ENCODE assay signal across 8 cellular contexts in genomic region chrX:87900320-87900908, GRCh38.
DNase-seq lines count a peak whose midpoint lies in the region; ATAC-seq lines count a peak whose summit lies in the region.

No MANE protein-coding gene starts in this region.

- no peak overlapping the region for H3K27ac Mint-ChIP-seq in stimulated activated naive CD8-positive, alpha-beta T cell treated with anti-CD3 and anti-CD28 coated beads, Interleukin-15, amount 100 ng/mL, for 72 hours

- peak overlapping the region; percentile 53 for H3K4me3 ChIP-seq in SJCRH30

- no peaks in the 10 kb centered on the region for H3K27me3 Mint-ChIP-seq in stimulated activated naive CD8-positive, alpha-beta T cell treated with anti-CD3 and anti-CD28 coated beads, Interleukin-15, amount 100 ng/mL, for 72 hours

- peak; percentile 58 for ATAC-seq in HG02970 (IDR thresholded peaks at IDR 0.05; ENCODE audit: low FRiP score, unreplicated experiment)
- ATAC-seq in stimulated activated naive CD8-positive, alpha-beta T cell treated with anti-CD3 and anti-CD28 coated beads, Interleukin-15, amount 100 ng/mL, for 72 hours = peak; percentile 43
- no peak for ATAC-seq in HG03280 (IDR thresholded peaks at IDR 0.05; ENCODE audit: unreplicated experiment)

- no peaks in the 10 kb centered on the region for H3K9me3 Mint-ChIP-seq in stimulated activated naive CD8-positive, alpha-beta T cell treated with anti-CD3 and anti-CD28 coated beads, Interleukin-15, amount 100 ng/mL, for 72 hours

- no peak overlapping the region for H3K4me3 Mint-ChIP-seq in stimulated activated naive CD8-positive, alpha-beta T cell treated with anti-CD3 and anti-CD28 coated beads, Interleukin-15, amount 100 ng/mL, for 72 hours

- no peaks in the 10 kb centered on the region; the same call in 1 of the 2 replicates for H3K4me1 ChIP-seq in SJCRH30

- no peaks in the 10 kb centered on the region for H3K36me3 ChIP-seq in SJCRH30

- no peaks in the 10 kb centered on the region for H3K4me1 Mint-ChIP-seq in stimulated activated naive CD8-positive, alpha-beta T cell treated with anti-CD3 and anti-CD28 coated beads, Interleukin-15, amount 100 ng/mL, for 72 hours

- no peaks in the 10 kb centered on the region for H3K27me3 ChIP-seq in SJCRH30

- no peaks in the 10 kb centered on the region for H3K9me3 ChIP-seq in SJCRH30 (replicated peaks)

- DNase-seq in activated naive CD4-positive, alpha-beta T cell treated with Interleukin-2 at 50 U/mL for 16 hours = peak; percentile 11
- no peak for DNase-seq in activated naive CD4-positive, alpha-beta T cell treated with anti-CD3 and anti-CD28 coated beads, Interleukin-2, amount 50 U/mL, for 16 hours
- DNase-seq in SJCRH30 = peak; percentile 68 to 81
- DNase-seq in stimulated activated naive CD8-positive, alpha-beta T cell treated with anti-CD3 and anti-CD28 coated beads, Interleukin-15, amount 100 ng/mL, for 72 hours = peak in 1 of 2 donors; percentile 14
- DNase-seq in anterior cingulate cortex (lab: John Stamatoyannopoulos, UW) = no peak
- DNase-seq in cerebellum (ENCODE audit: low spot score) = no peak

- peak overlapping the region; percentile 1; the same call in 1 of the 2 replicates for H3K27ac ChIP-seq in SJCRH30

Comparison
In these comparisons a context has a peak if more than half of its experiments do, and no peak if none do; other contexts are left out.
1. DNase-seq: peak in activated naive CD4-positive, alpha-beta T cell treated with Interleukin-2 at 50 U/mL for 16 hours (single experiment) and SJCRH30 (2 of 2); none in activated naive CD4-positive, alpha-beta T cell treated with anti-CD3 and anti-CD28 coated beads, Interleukin-2, amount 50 U/mL, for 16 hours (single experiment), anterior cingulate cortex (0 of 58) and cerebellum (single experiment).